In the genomic region with DNA sequence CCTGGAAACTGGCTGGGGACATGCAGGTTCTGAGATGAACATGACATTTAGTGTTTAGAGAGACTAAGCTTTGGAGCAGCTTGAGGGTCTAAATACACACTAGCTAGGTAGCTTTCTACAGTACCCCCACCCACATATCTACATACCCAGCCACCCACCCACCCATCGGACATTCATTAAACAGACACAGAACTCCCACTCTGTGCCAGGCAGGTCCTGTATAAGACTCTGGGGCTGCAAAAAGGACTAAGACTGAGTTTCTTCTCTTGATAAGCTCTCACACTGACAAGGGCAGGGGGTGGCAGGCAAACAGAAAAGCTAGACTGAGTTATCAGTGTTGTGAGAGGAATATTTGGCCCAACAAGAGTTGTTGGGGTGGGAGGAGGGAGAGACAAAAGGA, we compare ENCODE assay signal across 9 cellular contexts. TPM values are rescaled to one million over a fixed set of nuclear protein-coding genes. Genes with fewer than 3 reads are reported as not detected.
A peak's percentile ranks its signal among the peaks of the same experiment; 100 is the strongest.
DNase-seq lines count a peak whose midpoint lies in the region; ATAC-seq and TF ChIP-seq lines count a peak whose summit lies in the region.
"Had no signal": no experiment of that assay in that cellular context is flagged by ENCODE, and none has a peak within 500 bp of the region (broad histone marks: within the 10 kb centered on the region; RNA-seq: fewer than 3 reads in every experiment).

No MANE protein-coding gene starts in this region.

- H3K36me3 ChIP-seq in mammary epithelial cell (ENCODE audit: insufficient read depth, low read length): peaks cover 6% of the 10 kb centered on the region
- H3K36me3 ChIP-seq in thyroid gland: no peaks in the 10 kb centered on the region

- peak overlapping the region; percentile 91 for H3K4me2 ChIP-seq in mammary epithelial cell (ENCODE audit: insufficient read depth, low read depth, low read length)

- H3K36me3 Mint-ChIP-seq in activated CD8-positive, alpha-beta memory T cell treated with anti-CD3 and anti-CD28 coated beads, Interleukin-2, amount 10 ng/mL, durations not matched to agents 7 days and 5 days: peaks cover 41% of the 10 kb centered on the region
- H3K36me3 Mint-ChIP-seq in mesothelial cell of epicardium: peaks cover 4% of the 10 kb centered on the region

- H4K20me1 ChIP-seq in mammary epithelial cell (ENCODE audit: insufficient read depth, low read length): no peaks in the 10 kb centered on the region

- TF ChIP-seq CTCF in mammary epithelial cell (conservative IDR thresholded peaks at IDR 0.05 in 1 of 2, IDR thresholded peaks at IDR 0.05 in 1 of 2; ENCODE audit: extremely low read depth in 1 of 2, insufficient read depth in 1 of 2, low read depth in 1 of 2, low read length in 2 of 2): no peak
- TF ChIP-seq CTCF in mesothelial cell of epicardium (IDR thresholded peaks at IDR 0.05; ENCODE audit: unreplicated experiment): no peak
- TF ChIP-seq CTCF in thyroid gland (IDR thresholded peaks at IDR 0.05): no peak
- no peak for TF ChIP-seq CTCF in lower leg skin (IDR thresholded peaks at IDR 0.05)

- peaks cover 99% of the 10 kb centered on the region for H3K79me2 ChIP-seq in mammary epithelial cell (ENCODE audit: insufficient read depth, low read length)

- no peaks in the 10 kb centered on the region for H3K27me3 Mint-ChIP-seq in activated CD8-positive, alpha-beta memory T cell treated with anti-CD3 and anti-CD28 coated beads, Interleukin-2, amount 10 ng/mL, durations not matched to agents 7 days and 5 days
- no peaks in the 10 kb centered on the region for H3K27me3 Mint-ChIP-seq in mesothelial cell of epicardium (ENCODE audit: low read depth)

- peak overlapping the region; percentile 94 for H3K27ac Mint-ChIP-seq in activated CD8-positive, alpha-beta memory T cell treated with anti-CD3 and anti-CD28 coated beads, Interleukin-2, amount 10 ng/mL, durations not matched to agents 7 days and 5 days
- H3K27ac Mint-ChIP-seq in mesothelial cell of epicardium: peak overlapping the region; percentile 98

- H3K9ac ChIP-seq in mammary epithelial cell (ENCODE audit: insufficient read depth, low read length): peak overlapping the region; percentile 79

- H3K27me3 ChIP-seq in mammary epithelial cell (ENCODE audit: insufficient read depth, low read length) (no peaks in the 10 kb centered on the region), thyroid gland (no peaks in the 10 kb centered on the region)

- in situ Hi-C loops in mammary epithelial cell (cut with MboI; ENCODE audit: low sequenced_read_pairs in 2 of 2): no loop called here

- H3K4me1 ChIP-seq in mammary epithelial cell (ENCODE audit: insufficient read depth, low read length) (peaks cover 78% of the 10 kb centered on the region), thyroid gland (peaks cover 48 to 92% of the 10 kb centered on the region in 2 donors)

- no peaks in the 10 kb centered on the region for H3K9me3 ChIP-seq in mammary epithelial cell (replicated peaks; ENCODE audit: insufficient read depth, low read length)
- H3K9me3 ChIP-seq in thyroid gland: no peaks in the 10 kb centered on the region

- H3K4me3 ChIP-seq in mammary epithelial cell (replicated peaks in 1 of 3; ENCODE audit: insufficient read depth in 1 of 3, low read depth in 2 of 3, low read length in 3 of 3) (no peak overlapping the region), thyroid gland (replicated peaks in 1 of 3) (no peak overlapping the region), lower leg skin (ENCODE audit: low read depth, poor library complexity, severe bottlenecking) (no peak overlapping the region)

- no peaks in the 10 kb centered on the region for H3K9me3 Mint-ChIP-seq in activated CD8-positive, alpha-beta memory T cell treated with anti-CD3 and anti-CD28 coated beads, Interleukin-2, amount 10 ng/mL, durations not matched to agents 7 days and 5 days (ENCODE audit: low read depth)
- H3K9me3 Mint-ChIP-seq in mesothelial cell of epicardium: no peaks in the 10 kb centered on the region

- ATAC-seq in activated CD8-positive, alpha-beta memory T cell treated with anti-CD3 and anti-CD28 coated beads, Interleukin-2, amount 10 ng/mL, durations not matched to agents 7 days and 5 days: no peak
- ATAC-seq in HG03159 (IDR thresholded peaks at IDR 0.05; ENCODE audit: unreplicated experiment) (no peak), GM18858 (IDR thresholded peaks at IDR 0.05; ENCODE audit: unreplicated experiment) (no peak)

- DNase-seq in activated CD8-positive, alpha-beta memory T cell treated with anti-CD3 and anti-CD28 coated beads, Interleukin-2, amount 10 ng/mL, durations not matched to agents 7 days and 5 days: no peak
- DNase-seq in activated CD8-positive, alpha-beta memory T cell treated with anti-CD3 and anti-CD28 coated beads for 24 hours: no peak
- DNase-seq in mammary epithelial cell (no peak), mesothelial cell of epicardium (ENCODE audit: low spot score in 2 of 2, unreplicated experiment in 2 of 2) (no peak), thyroid gland (no peak), lower leg skin (ENCODE audit: low spot score in 2 of 2) (no peak)
- DNase-seq: NCI-H2171 treated with DMSO at 0.1 percent for 48 hours had no signal

- peaks cover 72% of the 10 kb centered on the region for H3K4me1 Mint-ChIP-seq in activated CD8-positive, alpha-beta memory T cell treated with anti-CD3 and anti-CD28 coated beads, Interleukin-2, amount 10 ng/mL, durations not matched to agents 7 days and 5 days
- H3K4me1 Mint-ChIP-seq in mesothelial cell of epicardium: peaks cover 53% of the 10 kb centered on the region

- TSS peak; percentile 27 for BruUV-seq in mammary epithelial cell (replicated peaks; lab: Mats Ljungman, UMichigan)

- dilution Hi-C loops in mammary epithelial cell (cut with HindIII; ENCODE audit: low sequenced_read_pairs): no loop called here

- H2AFZ ChIP-seq in mammary epithelial cell (ENCODE audit: low read depth, low read length): no peak overlapping the region

- H3K27ac ChIP-seq in mammary epithelial cell (ENCODE audit: insufficient read depth, low read depth, low read length): peak overlapping the region; percentile 83
- H3K27ac ChIP-seq in thyroid gland: peak overlapping the region; percentile 36 to 90 (median 84)

- WGBS in mammary epithelial cell (ENCODE audit: low coverage, missing lambda C conversion rate): 13% methylated on average over 1 of the region's 1 CpG
- WGBS in thyroid gland, 2 donors: 100% methylated on average over 1 of the region's 1 CpG
- WGBS in lower leg skin, 2 donors: 33 to 58% methylated on average over 1 of the region's 1 CpG

- CTCF ChIA-PET in activated CD8-positive, alpha-beta memory T cell treated with anti-CD3 and anti-CD28 coated beads, Interleukin-2, amount 10 ng/mL, durations not matched to agents 7 days and 5 days (lab: Charles Lee): interaction anchor here (0.9 to 6.6 kb wide), 8 partner anchors 9 to 123 kb away, joined by 3 to 102 read pairs (median 4); a partner anchor contains a TSS
- CTCF ChIA-PET in mammary epithelial cell (lab: Charles Lee; ENCODE audit: low non-redundant PET): interaction anchor here (0.5 to 0.7 kb wide), 3 partner anchors 25 to 123 kb away, joined by 3 read pairs; no protein-coding TSS in a partner anchor

- peak overlapping the region; percentile 82 for H3K4me3 Mint-ChIP-seq in activated CD8-positive, alpha-beta memory T cell treated with anti-CD3 and anti-CD28 coated beads, Interleukin-2, amount 10 ng/mL, durations not matched to agents 7 days and 5 days
- no peak overlapping the region for H3K4me3 Mint-ChIP-seq in mesothelial cell of epicardium

- intact Hi-C loops in mammary epithelial cell (cut with micrococcal nuclease): loop anchor here (1.0 to 2.0 kb wide), 3 partner anchors 9 to 26 kb away; a partner anchor contains a TSS
- intact Hi-C loops in thyroid gland (cut with DNase I): no loop called here
- intact Hi-C loops in lower leg skin (cut with DNase I; ENCODE audit: low total_unique reads): no loop called here

- no peak for TF ChIP-seq POLR2A in thyroid gland (IDR thresholded peaks at IDR 0.05)
- no peak for TF ChIP-seq POLR2A in lower leg skin (IDR thresholded peaks at IDR 0.05)

RNA-seq across cellular contexts. Expression of a gene that starts 6.7 kb away (rescaled TPM):
- total RNA-seq in activated CD8-positive, alpha-beta memory T cell treated with anti-CD3 and anti-CD28 coated beads, Interleukin-2, amount 10 ng/mL, durations not matched to agents 7 days and 5 days: 100 to 1,000 TPM; 238 to 252 TPM
- total RNA-seq in mammary epithelial cell (100 to 1,000 TPM in 1 of 2 donors, 10 to 100 TPM in 1; 99.4 to 331 TPM), mesothelial cell of epicardium (97.8 to 103 TPM (median 101 TPM) in 3 replicates), thyroid gland (10 to 100 TPM; 63.6 to 75.0 (median 68.7) TPM), lower leg skin (100 to 1,000 TPM; 115 to 171 (median 153) TPM)
- polyA plus RNA-seq in mammary epithelial cell: 129 TPM
- polyA minus RNA-seq in mammary epithelial cell: 116 TPM

RNA-seq across cellular contexts. Expression of a gene that starts 13.4 kb away (rescaled TPM):
- 10 to 100 TPM; 56.5 to 68.3 TPM for total RNA-seq in activated CD8-positive, alpha-beta memory T cell treated with anti-CD3 and anti-CD28 coated beads, Interleukin-2, amount 10 ng/mL, durations not matched to agents 7 days and 5 days
- total RNA-seq in mammary epithelial cell: 10 to 100 TPM; 73.2 to 96.5 TPM
- polyA plus RNA-seq in mammary epithelial cell: 107 TPM
- polyA minus RNA-seq in mammary epithelial cell: 41.7 TPM
- 64.8 to 68.5 TPM (median 68.5 TPM) in 3 replicates for total RNA-seq in mesothelial cell of epicardium
- total RNA-seq in thyroid gland: 100 to 1,000 TPM; 101 to 156 (median 148) TPM
- total RNA-seq in lower leg skin: 100 to 1,000 TPM in 2 of 4 donors, 10 to 100 TPM in 2; 78.3 to 113 (median 104) TPM

RNA-seq across cellular contexts. Expression of a gene that starts 37.7 kb away (rescaled TPM):
- not detected for total RNA-seq in activated CD8-positive, alpha-beta memory T cell treated with anti-CD3 and anti-CD28 coated beads, Interleukin-2, amount 10 ng/mL, durations not matched to agents 7 days and 5 days
- total RNA-seq in mammary epithelial cell (10 to 100 TPM in 1 of 2 donors, under 1 TPM in 1; 0.94 to 13.3 TPM), mesothelial cell of epicardium (9.0 to 10.5 TPM (median 10.4 TPM) in 3 replicates), thyroid gland (10 to 100 TPM in 2 of 4 donors, 1 to 10 TPM in 2; 5.7 to 13.7 (median 10.1) TPM), lower leg skin (1 to 10 TPM; 4.8 to 9.8 (median 7.6) TPM)
- 0.28 TPM for polyA plus RNA-seq in mammary epithelial cell
- polyA minus RNA-seq in mammary epithelial cell: not detected
